10 cellular contexts compared by ENCODE assay signal in the genomic region with DNA sequence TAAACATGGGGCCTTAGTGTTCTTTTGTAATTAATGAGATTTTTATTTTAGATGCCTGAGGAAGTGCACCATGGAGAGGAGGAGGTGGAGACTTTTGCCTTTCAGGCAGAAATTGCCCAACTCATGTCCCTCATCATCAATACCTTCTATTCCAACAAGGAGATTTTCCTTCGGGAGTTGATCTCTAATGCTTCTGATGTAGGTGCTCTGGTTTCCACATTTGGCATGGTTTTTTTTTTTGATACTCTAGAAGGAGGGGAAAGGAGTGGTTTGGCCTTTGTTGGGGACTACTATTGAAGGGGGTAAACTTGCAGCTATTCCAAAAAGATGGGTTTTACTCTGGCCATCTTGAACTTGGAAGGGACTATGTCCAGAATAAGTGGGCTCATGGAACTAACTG. TPM values are rescaled to one million over a fixed set of nuclear protein-coding genes. Genes with fewer than 3 reads are reported as not detected.
DNase-seq lines count a peak whose midpoint lies in the region; ATAC-seq and TF ChIP-seq lines count a peak whose summit lies in the region.
"Had no signal": no experiment of that assay in that cellular context is flagged by ENCODE, and none has a peak within 500 bp of the region (broad histone marks: within the 10 kb centered on the region; RNA-seq: fewer than 3 reads in every experiment).

No MANE protein-coding gene starts in this region.

- H3K36me3 ChIP-seq in HAP-1 (replicated peaks), result peaks cover 66% of the 10 kb centered on the region

- DNase-seq in HAP-1 (ENCODE audit: low spot score in 2 of 2) (no peak), glutamatergic neuron (no peak), iPS-NIHi7 (ENCODE audit: extremely low spot score) (no peak), EL (no peak)
- DNase-seq in activated CD4-positive, alpha-beta memory T cell treated with anti-CD3 and anti-CD28 coated beads for 36 hours, result no peak

- POLR2A ChIA-PET in activated CD4-positive, alpha-beta memory T cell treated with anti-CD3 and anti-CD28 coated beads for 36 hours (lab: Charles Lee), result interaction anchor here (4.8 to 6.3 kb wide), 4 partner anchors 8 to 25 kb away, joined by 42 to 139 read pairs (median 86); partner anchors contain the start of genes SLC29A1 and SLC35B2

- CTCF ChIA-PET in activated CD4-positive, alpha-beta memory T cell treated with anti-CD3 and anti-CD28 coated beads for 36 hours (lab: Charles Lee), result interaction anchor here (1.1 to 5.1 kb wide), 4 partner anchors 8 to 24 kb away, joined by 3 to 49 read pairs (median 14); partner anchors contain the start of gene SLC35B2

- ATAC-seq in GM21381 (IDR thresholded peaks at IDR 0.05; ENCODE audit: unreplicated experiment) (no peak), HG03025 (IDR thresholded peaks at IDR 0.05; ENCODE audit: low FRiP score, unreplicated experiment) (no peak)

- H3K27me3 ChIP-seq in HAP-1 (ENCODE audit: low read depth), result no peaks in the 10 kb centered on the region

- H3K36me3 Mint-ChIP-seq in activated CD4-positive, alpha-beta memory T cell treated with anti-CD3 and anti-CD28 coated beads for 36 hours, result peaks cover 69% of the 10 kb centered on the region
- H3K36me3 Mint-ChIP-seq in glutamatergic neuron (ENCODE audit: unreplicated experiment), result peaks cover 16% of the 10 kb centered on the region

- H3K4me3 ChIP-seq in HAP-1 (peak overlapping the region; percentile 90), skin epidermis (peak overlapping the region; percentile 69 to 99 (median 89))

- peaks cover 4% of the 10 kb centered on the region for H3K27me3 Mint-ChIP-seq in activated CD4-positive, alpha-beta memory T cell treated with anti-CD3 and anti-CD28 coated beads for 36 hours
- H3K27me3 Mint-ChIP-seq in glutamatergic neuron (ENCODE audit: unreplicated experiment), result peaks cover 25% of the 10 kb centered on the region

- peaks cover 18% of the 10 kb centered on the region for H3K4me1 ChIP-seq in HAP-1

- H3K9me3 ChIP-seq in HAP-1, result no peaks in the 10 kb centered on the region

- H3K27ac ChIP-seq in skin epidermis, result peak overlapping the region in 7 of 21 experiments; percentile 85 to 98 (median 94)

- no peaks in the 10 kb centered on the region for H3K9me3 Mint-ChIP-seq in activated CD4-positive, alpha-beta memory T cell treated with anti-CD3 and anti-CD28 coated beads for 36 hours
- H3K9me3 Mint-ChIP-seq in glutamatergic neuron (ENCODE audit: unreplicated experiment), result peaks cover 26% of the 10 kb centered on the region

- intact Hi-C loops in activated CD4-positive, alpha-beta memory T cell treated with anti-CD3 and anti-CD28 coated beads for 36 hours (cut with micrococcal nuclease), result loop anchor here (5.0 kb wide), 2 partner anchors 476 to 611 kb away; partner anchors contain the start of genes MAD2L1BP and VEGFA

- in situ Hi-C loops in HAP-1 (cut with MboI; ENCODE audit: low sequenced_read_pairs), result loop anchor here (10.0 kb wide), 1 partner anchor 474 kb away; the partner anchor contains the start of gene VEGFA

- peak overlapping the region; percentile 99 for H3K27ac Mint-ChIP-seq in activated CD4-positive, alpha-beta memory T cell treated with anti-CD3 and anti-CD28 coated beads for 36 hours
- H3K27ac Mint-ChIP-seq in glutamatergic neuron (ENCODE audit: unreplicated experiment), result peak overlapping the region; percentile 99

- TF ChIP-seq CTCF in glutamatergic neuron (IDR thresholded peaks at IDR 0.05; ENCODE audit: partially characterized antibody, unreplicated experiment), result no peak

- H3K4me3 Mint-ChIP-seq in activated CD4-positive, alpha-beta memory T cell treated with anti-CD3 and anti-CD28 coated beads for 36 hours, result peak overlapping the region; percentile 96
- peak overlapping the region; percentile 98 for H3K4me3 Mint-ChIP-seq in glutamatergic neuron (ENCODE audit: unreplicated experiment)

- peaks cover 59% of the 10 kb centered on the region for H3K4me1 Mint-ChIP-seq in activated CD4-positive, alpha-beta memory T cell treated with anti-CD3 and anti-CD28 coated beads for 36 hours (ENCODE audit: low read depth)
- peaks cover 28% of the 10 kb centered on the region for H3K4me1 Mint-ChIP-seq in glutamatergic neuron (ENCODE audit: low read depth, unreplicated experiment)

RNA-seq across cellular contexts. Expression of gene HSP90AB1, which starts 1.7 kb away (rescaled TPM):
- total RNA-seq in activated CD4-positive, alpha-beta memory T cell treated with anti-CD3 and anti-CD28 coated beads for 36 hours, result 1,000 to 10,000 TPM; 1,671 to 1,695 TPM
- total RNA-seq in glutamatergic neuron (ENCODE audit: unreplicated experiment), result 771 TPM

RNA-seq across cellular contexts. Expression of gene SLC35B2, which starts 8.7 kb away (rescaled TPM):
- total RNA-seq in activated CD4-positive, alpha-beta memory T cell treated with anti-CD3 and anti-CD28 coated beads for 36 hours, result 10 to 100 TPM; 16.5 to 16.8 TPM
- 71.8 TPM for total RNA-seq in glutamatergic neuron (ENCODE audit: unreplicated experiment)

RNA-seq across cellular contexts. Expression of gene NFKBIE, which starts 16.8 kb away (rescaled TPM):
- 10 to 100 TPM; 24.7 to 25.1 TPM for total RNA-seq in activated CD4-positive, alpha-beta memory T cell treated with anti-CD3 and anti-CD28 coated beads for 36 hours
- total RNA-seq in glutamatergic neuron (ENCODE audit: unreplicated experiment), result 15.3 TPM

RNA-seq across cellular contexts. Expression of gene TMEM151B, which starts 21.7 kb away (rescaled TPM):
- under 1 TPM; 0.07 to 0.12 TPM for total RNA-seq in activated CD4-positive, alpha-beta memory T cell treated with anti-CD3 and anti-CD28 coated beads for 36 hours
- 51.3 TPM for total RNA-seq in glutamatergic neuron (ENCODE audit: unreplicated experiment)
- total RNA-seq: myocyte; T-helper 1 cell treated with Interleukin-12 subunit alpha and Interleukin-12 subunit beta and Interleukin-4 antibody, amounts not matched to agents 30 ng/mL and 1 ng/mL, for 36 hours had no signal

RNA-seq across cellular contexts. Expression of gene SLC29A1, which starts 25.2 kb away (rescaled TPM):
- 10 to 100 TPM; 47.6 to 50.0 TPM for total RNA-seq in activated CD4-positive, alpha-beta memory T cell treated with anti-CD3 and anti-CD28 coated beads for 36 hours
- total RNA-seq in glutamatergic neuron (ENCODE audit: unreplicated experiment), result 20.0 TPM
